Comparison of ENCODE assay signal across 16 cellular contexts in the genomic region with DNA sequence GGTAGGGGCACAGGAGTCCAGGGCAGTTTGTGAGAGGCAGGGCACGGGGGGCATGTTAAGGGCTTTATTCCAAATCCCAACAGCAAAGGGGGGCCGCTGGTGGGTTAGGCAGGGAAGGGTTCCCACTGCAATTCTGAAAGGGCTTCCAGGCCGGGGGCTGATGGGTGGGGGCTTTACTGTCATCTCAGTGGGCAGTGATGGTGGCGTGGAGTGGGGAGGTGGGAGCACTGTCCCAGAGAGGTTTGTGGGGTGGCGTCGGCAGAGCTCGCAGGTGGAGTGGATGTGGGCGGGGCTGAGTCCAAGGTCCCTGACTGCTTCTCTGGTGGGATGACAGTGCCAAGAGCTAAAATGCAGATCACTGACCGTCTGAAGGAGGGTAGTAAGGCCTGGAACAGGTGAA.
"Had no signal": no experiment of that assay in that cellular context is flagged by ENCODE, and none has a peak within 500 bp of the region (broad histone marks: within the 10 kb centered on the region; RNA-seq: fewer than 3 reads in every experiment).

No MANE protein-coding gene starts in this region.

- DNase-seq: effector memory CD4-positive, alpha-beta T cell; heart right ventricle; islet precursor cell; mammary epithelial cell; naive thymus-derived CD8-positive, alpha-beta T cell; stimulated activated CD4-positive, alpha-beta T cell treated with anti-CD3 and anti-CD28 coated beads, Interleukin-4, amount 100 ng/mL, for 1 hour; stimulated activated CD8-positive, alpha-beta memory T cell treated with anti-CD3 and anti-CD28 coated beads, Interleukin-4, amount 100 ng/mL, for 48 hours; testis; upper lobe of right lung had no signal

- H3K27ac Mint-ChIP-seq: stimulated activated effector memory CD8-positive, alpha-beta T cell treated with anti-CD3 and anti-CD28 coated beads, Interleukin-12 subunit alpha, Interleukin-12 subunit beta, amount 100 ng/mL, for 72 hours; stimulated activated naive CD8-positive, alpha-beta T cell treated with anti-CD3 and anti-CD28 coated beads, Interleukin-15, Interleukin-2, amounts not matched to agents 100 ng/mL and 50 ng/mL, for 24 hours had no signal

- ATAC-seq: esophagus mucosa; naive thymus-derived CD8-positive, alpha-beta T cell; stimulated activated effector memory CD8-positive, alpha-beta T cell treated with anti-CD3 and anti-CD28 coated beads, Interleukin-12 subunit alpha, Interleukin-12 subunit beta, amount 100 ng/mL, for 72 hours; upper lobe of right lung had no signal

- H3K4me3 Mint-ChIP-seq: stimulated activated effector memory CD8-positive, alpha-beta T cell treated with anti-CD3 and anti-CD28 coated beads, Interleukin-12 subunit alpha, Interleukin-12 subunit beta, amount 100 ng/mL, for 72 hours; stimulated activated naive CD8-positive, alpha-beta T cell treated with anti-CD3 and anti-CD28 coated beads, Interleukin-15, Interleukin-2, amounts not matched to agents 100 ng/mL and 50 ng/mL, for 24 hours had no signal

- H3K27me3 ChIP-seq: right atrium auricular region, testis, tibial nerve, upper lobe of right lung, vagina had no signal

- H3K9me3 Mint-ChIP-seq: naive thymus-derived CD8-positive, alpha-beta T cell; stimulated activated effector memory CD8-positive, alpha-beta T cell treated with anti-CD3 and anti-CD28 coated beads, Interleukin-12 subunit alpha, Interleukin-12 subunit beta, amount 100 ng/mL, for 72 hours; stimulated activated naive CD8-positive, alpha-beta T cell treated with anti-CD3 and anti-CD28 coated beads, Interleukin-15, Interleukin-2, amounts not matched to agents 100 ng/mL and 50 ng/mL, for 24 hours had no signal

- H3K4me3 ChIP-seq: heart right ventricle, mucosa of descending colon, right atrium auricular region, testis, tibial nerve, upper lobe of right lung, vagina had no signal

- H3K27ac ChIP-seq: heart right ventricle, right atrium auricular region, testis, tibial nerve, upper lobe of right lung, vagina had no signal

- H3K36me3 Mint-ChIP-seq: naive thymus-derived CD8-positive, alpha-beta T cell; stimulated activated effector memory CD8-positive, alpha-beta T cell treated with anti-CD3 and anti-CD28 coated beads, Interleukin-12 subunit alpha, Interleukin-12 subunit beta, amount 100 ng/mL, for 72 hours had no signal

- H3K9me3 ChIP-seq: heart right ventricle, mucosa of descending colon, right atrium auricular region, testis, tibial nerve, upper lobe of right lung, vagina had no signal
